Comparison of ENCODE assay signal across 17 cellular contexts in the genomic region with DNA sequence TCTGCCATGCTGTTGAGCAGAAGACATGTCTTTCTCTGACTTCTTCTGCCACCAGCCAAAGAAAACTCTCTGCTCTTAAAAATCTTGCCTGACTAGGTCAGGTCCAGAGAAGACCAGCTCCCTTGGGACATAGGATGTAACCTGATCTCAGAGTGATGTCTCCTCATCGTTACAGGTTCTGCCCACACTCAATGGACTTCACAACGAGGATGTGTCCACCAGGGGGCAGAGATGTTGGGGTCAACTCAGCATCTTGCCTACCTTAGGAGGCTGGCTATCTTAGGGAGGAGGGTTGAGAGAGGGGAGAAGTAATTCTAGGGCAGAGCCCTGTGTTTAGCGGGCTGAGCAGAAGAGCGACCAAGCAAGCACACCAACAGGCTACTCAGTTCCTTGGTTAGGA.
A peak's percentile ranks its signal among the peaks of the same experiment; 100 is the strongest.
DNase-seq lines count a peak whose midpoint lies in the region; ATAC-seq and TF ChIP-seq lines count a peak whose summit lies in the region.
"Had no signal": no experiment of that assay in that cellular context is flagged by ENCODE, and none has a peak within 500 bp of the region (broad histone marks: within the 10 kb centered on the region; RNA-seq: fewer than 3 reads in every experiment).

No MANE protein-coding gene starts in this region.

- H3K4me2 ChIP-seq in GM23338 (no peak overlapping the region), KMS-11 (no peak overlapping the region), mesendoderm (ENCODE audit: low read length) (no peak overlapping the region)
- H3K4me2 ChIP-seq: BLaER1 treated with 17β-estradiol and CSF1 and Interleukin-3, amounts not matched to agents 10 nM and 100 nM had no signal

- H3K4me1 ChIP-seq in GM23338 (ENCODE audit: insufficient read depth) (no peaks in the 10 kb centered on the region), KMS-11 (ENCODE audit: low read depth, poor library complexity, severe bottlenecking) (no peaks in the 10 kb centered on the region), mesendoderm (ENCODE audit: control insufficient read depth, low read depth, low read length) (no peaks in the 10 kb centered on the region)
- H3K4me1 ChIP-seq: transverse colon had no signal

- no peak overlapping the region for H3K27ac Mint-ChIP-seq in GM23338
- H3K27ac Mint-ChIP-seq: activated naive CD8-positive, alpha-beta T cell; activated T-cell treated with anti-CD3 and anti-CD28 coated beads, Interleukin-2, amount 50 U/mL, for 72 hours; natural killer cell had no signal

- in situ Hi-C loops in brain microvascular endothelial cell (cut with HindIII; ENCODE audit: low pct_ligation_motif_present, low sequenced_read_pairs), result no loop called here

- no peak overlapping the region for H3K18ac ChIP-seq in mesendoderm (ENCODE audit: low read length)

- WGBS in mesendoderm (ENCODE audit: extremely low coverage, insufficient coverage, low lambda C conversion rate), result no CpG with 5 or more reads among the region's 4 CpGs

- no peak overlapping the region for H2BK120ac ChIP-seq in mesendoderm (ENCODE audit: low read depth, low read length)

- H3K27me3 ChIP-seq in GM23338 (ENCODE audit: insufficient read depth) (no peaks in the 10 kb centered on the region), KMS-11 (ENCODE audit: insufficient read depth, low read depth) (no peaks in the 10 kb centered on the region), brain microvascular endothelial cell (replicated peaks) (no peaks in the 10 kb centered on the region), mesendoderm (ENCODE audit: insufficient read depth, low read length, poor library complexity) (no peaks in the 10 kb centered on the region)
- H3K27me3 ChIP-seq: BLaER1 treated with 17β-estradiol and CSF1 and Interleukin-3, amounts not matched to agents 10 nM and 100 nM; transverse colon had no signal

- H3K36me3 ChIP-seq in GM23338 (ENCODE audit: insufficient read depth) (no peaks in the 10 kb centered on the region), KMS-11 (ENCODE audit: insufficient read depth) (no peaks in the 10 kb centered on the region), brain microvascular endothelial cell (replicated peaks) (no peaks in the 10 kb centered on the region), mesendoderm (ENCODE audit: control insufficient read depth, insufficient read depth, low read length) (no peaks in the 10 kb centered on the region)
- H3K36me3 ChIP-seq: BLaER1 treated with 17β-estradiol and CSF1 and Interleukin-3, amounts not matched to agents 10 nM and 100 nM; transverse colon had no signal

- H3K9ac ChIP-seq in KMS-11 (no peak overlapping the region), mesendoderm (ENCODE audit: low read length) (no peak overlapping the region)
- H3K9ac ChIP-seq: BLaER1 treated with 17β-estradiol and CSF1 and Interleukin-3, amounts not matched to agents 10 nM and 100 nM had no signal

- H4K5ac ChIP-seq in mesendoderm (ENCODE audit: low read length), result no peak overlapping the region

- H4K20me1 ChIP-seq in GM23338 (replicated peaks; ENCODE audit: insufficient read depth) (no peaks in the 10 kb centered on the region), KMS-11 (ENCODE audit: insufficient read depth) (no peaks in the 10 kb centered on the region)
- H4K20me1 ChIP-seq: BLaER1 treated with 17β-estradiol and CSF1 and Interleukin-3, amounts not matched to agents 10 nM and 100 nM had no signal

- no peak overlapping the region for H3K23ac ChIP-seq in mesendoderm (ENCODE audit: low read length)

- no peak overlapping the region for H2AFZ ChIP-seq in GM23338
- H2AFZ ChIP-seq in KMS-11 (ENCODE audit: low read depth), result no peak overlapping the region

- H3K4ac ChIP-seq in mesendoderm (ENCODE audit: low read depth, low read length), result no peak overlapping the region

- H3K4me3 ChIP-seq in GM23338 (no peak overlapping the region), KMS-11 (IDR thresholded peaks at IDR 0.05; ENCODE audit: insufficient read depth, low read depth, low read length) (no peak overlapping the region), brain microvascular endothelial cell (ENCODE audit: low read depth, low read length) (no peak overlapping the region), mesendoderm (ENCODE audit: low read length) (no peak overlapping the region)
- H3K4me3 ChIP-seq: BLaER1 treated with 17β-estradiol and CSF1 and Interleukin-3, amounts not matched to agents 10 nM and 100 nM; transverse colon had no signal

- no peak overlapping the region for H2BK15ac ChIP-seq in mesendoderm (replicated peaks; ENCODE audit: low read depth)

- H3K36me3 Mint-ChIP-seq in GM23338 (ENCODE audit: low read depth), result peaks cover 4% of the 10 kb centered on the region; the same call in 1 of the 3 replicates
- H3K36me3 Mint-ChIP-seq: activated naive CD8-positive, alpha-beta T cell; natural killer cell had no signal

- H3K27me3 Mint-ChIP-seq in GM23338 (ENCODE audit: insufficient read depth, low read depth, poor library complexity), result peaks cover 6% of the 10 kb centered on the region

- H3K27ac ChIP-seq in GM23338 (ENCODE audit: low read depth) (no peak overlapping the region), KMS-11 (no peak overlapping the region), brain microvascular endothelial cell (no peak overlapping the region), mesendoderm (ENCODE audit: low read depth, low read length) (no peak overlapping the region)
- H3K27ac ChIP-seq: BLaER1 treated with 17β-estradiol and CSF1 and Interleukin-3, amounts not matched to agents 10 nM and 100 nM; transverse colon had no signal

- no peak overlapping the region for H3K4me3 Mint-ChIP-seq in GM23338
- H3K4me3 Mint-ChIP-seq: activated naive CD8-positive, alpha-beta T cell; activated T-cell treated with anti-CD3 and anti-CD28 coated beads, Interleukin-2, amount 50 U/mL, for 72 hours; natural killer cell had no signal

- H2AK5ac ChIP-seq in mesendoderm (ENCODE audit: low read length), result no peak overlapping the region

- H3K9me3 Mint-ChIP-seq in GM23338, result peaks cover 2% of the 10 kb centered on the region; the same call in 1 of the 3 replicates
- H3K9me3 Mint-ChIP-seq: natural killer cell had no signal

- no peaks in the 10 kb centered on the region for H3F3A ChIP-seq in GM23338 (replicated peaks; ENCODE audit: low read depth)

- H3K56ac ChIP-seq in mesendoderm (ENCODE audit: low read length), result no peak overlapping the region

- no peak overlapping the region for H2BK5ac ChIP-seq in mesendoderm (ENCODE audit: low read length)

- ATAC-seq in GM23338, result peak; percentile 63
- ATAC-seq in HG02759 (IDR thresholded peaks at IDR 0.05; ENCODE audit: unreplicated experiment), result no peak
- ATAC-seq: activated T-cell treated with anti-CD3 and anti-CD28 coated beads, Interleukin-2, amount 50 U/mL, for 72 hours; natural killer cell had no signal

- no peaks in the 10 kb centered on the region for H3K9me2 ChIP-seq in GM23338 (ENCODE audit: insufficient read depth)

- H4K8ac ChIP-seq in mesendoderm (ENCODE audit: low read depth, low read length), result no peak overlapping the region

- no peaks in the 10 kb centered on the region for H3K79me1 ChIP-seq in mesendoderm (ENCODE audit: low read length)

- no peaks in the 10 kb centered on the region for H3K4me1 Mint-ChIP-seq in GM23338
- H3K4me1 Mint-ChIP-seq: natural killer cell had no signal

- TF ChIP-seq CTCF in GM23338 (conservative IDR thresholded peaks at IDR 0.05; ENCODE audit: low read depth in 2 of 2), result peak in 1 of 2 experiments; percentile 46; a peak in 3 of 4 replicates
- TF ChIP-seq CTCF in KMS-11 (conservative IDR thresholded peaks at IDR 0.05; ENCODE audit: low read depth, low read length), result peak; percentile 19; the same call in 1 of the 2 replicates
- TF ChIP-seq CTCF in brain microvascular endothelial cell (IDR thresholded peaks at IDR 0.05; ENCODE audit: low read depth, low read length, missing control alignments), result peak; percentile 16

- H3K79me2 ChIP-seq in GM23338 (replicated peaks; ENCODE audit: insufficient read depth), result no peaks in the 10 kb centered on the region
- H3K79me2 ChIP-seq in KMS-11 (ENCODE audit: insufficient read depth, low read depth), result no peaks in the 10 kb centered on the region
- H3K79me2 ChIP-seq in mesendoderm (ENCODE audit: control insufficient read depth, insufficient read depth, low read length), result no peaks in the 10 kb centered on the region

- DNase-seq in GM23338 (ENCODE audit: low spot score) (peak; percentile 19), brain microvascular endothelial cell (no peak), mesendoderm (peak; percentile 58), NCI-H1105 treated with DMSO at 0.1 percent for 48 hours (lab: John Stamatoyannopoulos, UW) (no peak)
- no peak for DNase-seq in effector CD4-positive, alpha-beta T cell
- DNase-seq: activated T-cell treated with anti-CD3 and anti-CD28 coated beads, Interleukin-2, amount 50 U/mL, for 72 hours; cortex of kidney; DMS 273 treated with DMSO at 0.1 percent for 48 hours; mammary epithelial cell; natural killer cell; NCI-H2029 treated with DMSO at 0.1 percent for 48 hours; stimulated activated naive CD4-positive, alpha-beta T cell treated with Interleukin-2 at 50 U/mL for 16 hours; transverse colon had no signal

TF ChIP-seq in GM23338, 12 proteins besides CTCF, POLR2A, EP300 and RAD21 (continues in another document):
- TF ChIP-seq EZH2 (IDR thresholded peaks at IDR 0.05; ENCODE audit: low read depth, unreplicated experiment) (no peak), EZH2phosphoT487 (IDR thresholded peaks at IDR 0.05; ENCODE audit: unreplicated experiment) (no peak), STAT1 (IDR thresholded peaks at IDR 0.05; ENCODE audit: unreplicated experiment) (no peak)

Comparison
In these comparisons a context has a peak if more than half of its experiments do, and no peak if none do; other contexts are left out.
1. DNase-seq: peak in GM23338 (single experiment) and mesendoderm (single experiment); none in brain microvascular endothelial cell (single experiment), NCI-H1105 treated with DMSO at 0.1 percent for 48 hours (single experiment) and effector CD4-positive, alpha-beta T cell (single experiment).